ENCODE assay signal across 7 cellular contexts in the genomic region with DNA sequence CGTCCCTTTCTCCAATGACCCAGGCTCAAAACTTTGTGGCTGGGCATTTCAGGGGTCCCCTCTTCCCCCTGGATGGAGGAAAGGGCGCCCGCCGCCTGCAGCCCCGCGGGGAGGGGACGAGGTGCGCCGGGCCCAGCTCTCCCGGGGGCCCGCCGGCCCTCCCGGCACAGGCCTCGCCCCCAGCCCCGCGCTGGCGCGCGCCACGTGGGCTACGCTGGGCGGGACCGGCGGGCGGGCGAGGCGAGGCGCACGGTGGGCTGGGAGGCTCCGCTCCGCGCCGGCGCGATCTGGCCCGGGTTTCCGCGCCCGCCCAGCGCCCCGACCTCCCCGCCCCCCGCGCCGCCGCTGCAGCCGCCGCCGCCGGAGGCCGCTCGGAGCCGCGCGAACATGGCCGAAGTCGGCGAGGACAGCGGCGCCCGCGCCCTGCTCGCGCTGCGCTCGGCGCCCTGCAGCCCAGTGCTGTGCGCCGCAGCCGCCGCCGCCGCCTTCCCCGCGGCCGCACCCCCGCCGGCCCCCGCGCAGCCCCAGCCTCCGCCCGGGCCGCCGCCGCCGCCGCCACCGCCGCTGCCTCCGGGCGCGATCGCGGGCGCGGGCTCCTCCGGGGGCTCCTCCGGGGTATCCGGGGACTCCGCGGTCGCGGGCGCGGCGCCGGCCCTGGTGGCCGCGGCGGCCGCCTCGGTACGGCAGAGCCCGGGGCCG. TPM values are rescaled to one million over a fixed set of nuclear protein-coding genes. Genes with fewer than 3 reads are reported as not detected.
DNase-seq lines count a peak whose midpoint lies in the region; ATAC-seq, FAIRE-seq and TF ChIP-seq lines count a peak whose summit lies in the region.

FOXK1 (plus strand) TSS at position 374 of the 699 bp plus-strand sequence; CDS start at position 388, 14 bp downstream.

- peak; percentile 70 for TF ChIP-seq POLR2A in GM18505 (IDR thresholded peaks at IDR 0.05; ENCODE audit: borderline replicate concordance, extremely low read depth, insufficient read depth, insufficient read length)

- H3K27ac ChIP-seq in WERI-Rb-1, result peak within 1 kb of the TSS; percentile 73

- peaks cover 10% of the 10 kb centered on the region for H3K36me3 ChIP-seq in WERI-Rb-1
- H3K36me3 ChIP-seq in bronchial epithelial cell (ENCODE audit: control insufficient read depth, insufficient read depth, low read length), result peaks cover 4% of the 10 kb centered on the region

- H3K9me3 Mint-ChIP-seq in immature natural killer cell, result no peaks in the 10 kb centered on the region

- H3K4me3 ChIP-seq in WERI-Rb-1 (ENCODE audit: low read depth, low read length) (peak within 1 kb of the TSS; percentile 89), bronchial epithelial cell (ENCODE audit: low read depth, low read length) (peak within 1 kb of the TSS; percentile 91)

- ATAC-seq in GM18505 (IDR thresholded peaks at IDR 0.05; ENCODE audit: unreplicated experiment) (peak; percentile 72), HG02798 (IDR thresholded peaks at IDR 0.05; ENCODE audit: poor library complexity, unreplicated experiment) (peak; percentile 79)

- peaks cover 0 to 7% (median 4%) of the 10 kb centered on the region in 3 donors for H3K27me3 Mint-ChIP-seq in immature natural killer cell (ENCODE audit: low read depth in 3 of 3)

- H3K4me1 Mint-ChIP-seq in immature natural killer cell, result peaks cover 30 to 36% of the 10 kb centered on the region in 2 donors

- no peaks in the 10 kb centered on the region for H3K36me3 Mint-ChIP-seq in immature natural killer cell

- peak within 1 kb of the TSS; percentile 94 to 99 (median 97) for H3K27ac Mint-ChIP-seq in immature natural killer cell

- DNase-seq in NCI-H2029 treated with DMSO at 0.1 percent for 48 hours (lab: John Stamatoyannopoulos, UW) (peak; percentile 23), WERI-Rb-1 (peak; percentile 62), bronchial epithelial cell (ENCODE audit: low read depth) (no peak), immature natural killer cell (peak; percentile 80 to 83 (median 81))
- DNase-seq in stimulated activated CD4-positive, alpha-beta T cell treated with anti-CD3 and anti-CD28 coated beads, Interleukin-12 subunit alpha, Interleukin-12 subunit beta, amount 100 ng/mL, for 24 hours (ENCODE audit: low read depth in 2 of 2), result peak; percentile 62 to 71

- no peak for FAIRE-seq in bronchial epithelial cell (lab: Jason Lieb, UNC)

- peaks cover 2% of the 10 kb centered on the region for H3K9me3 ChIP-seq in WERI-Rb-1 (ENCODE audit: severe bottlenecking)

- H3K4me3 Mint-ChIP-seq in immature natural killer cell, result peak within 1 kb of the TSS; percentile 92 to 98 (median 94)

- H3K27me3 ChIP-seq in WERI-Rb-1 (ENCODE audit: insufficient read depth, low read depth, severe bottlenecking), result no peaks in the 10 kb centered on the region
- no peaks in the 10 kb centered on the region for H3K27me3 ChIP-seq in bronchial epithelial cell (ENCODE audit: control insufficient read depth, insufficient read depth, low read length)

- TF ChIP-seq CTCF in WERI-Rb-1 (IDR thresholded peaks at IDR 0.05; ENCODE audit: low read depth, low read length), result no peak
- no peak for TF ChIP-seq CTCF in bronchial epithelial cell (IDR thresholded peaks at IDR 0.05; ENCODE audit: insufficient read depth, low read length, severe bottlenecking)

RNA-seq across cellular contexts. Expression of gene FOXK1, which starts in this region (rescaled TPM):
- total RNA-seq in bronchial epithelial cell, result 13.7 and 17.6 TPM in 2 replicates
- 1 to 10 TPM; 1.1 to 3.4 (median 1.5) TPM for polyA plus RNA-seq in immature natural killer cell
